In the genomic region with DNA sequence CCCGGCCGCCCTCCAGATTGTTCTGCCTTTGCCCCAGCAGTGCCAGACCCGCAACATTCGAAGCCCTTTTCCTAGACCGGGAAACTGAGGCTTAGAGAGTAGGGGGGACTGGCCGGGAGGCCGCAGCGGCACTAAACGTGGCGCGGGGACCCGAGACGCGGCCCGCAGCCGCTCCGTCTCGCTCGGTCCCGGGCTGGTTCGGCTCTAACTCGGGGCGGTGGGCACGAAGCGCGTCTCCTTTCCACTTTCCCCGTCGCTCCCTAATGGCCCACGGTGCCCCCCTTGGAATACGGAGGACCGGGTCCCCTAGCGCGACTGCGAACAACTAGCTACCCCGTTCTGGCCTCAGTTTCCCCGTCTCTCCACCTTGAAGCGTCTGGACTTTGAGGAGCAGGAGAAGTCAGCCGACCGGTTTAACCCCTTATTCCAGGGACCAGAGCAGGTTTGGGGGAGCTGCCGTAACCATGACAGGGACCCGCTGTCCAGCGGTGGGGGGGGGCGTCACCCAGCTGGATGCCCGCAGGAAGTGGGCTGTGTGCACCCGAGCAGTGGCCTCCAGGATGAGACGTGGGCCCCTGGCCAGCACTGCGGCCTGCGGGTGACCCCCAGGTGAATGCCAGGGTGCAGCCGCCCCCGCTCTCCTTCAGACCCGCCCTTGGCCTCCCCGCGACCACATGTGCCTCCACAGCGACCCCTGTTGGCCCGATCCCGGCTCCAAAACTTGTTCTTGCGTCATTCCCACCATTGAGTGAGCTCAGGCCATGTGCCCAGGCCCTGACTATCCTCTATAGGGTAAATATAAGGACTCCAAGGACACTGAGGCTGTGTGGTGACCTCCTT, we compare ENCODE assay signal across 8 cellular contexts. TPM values are rescaled to one million over a fixed set of nuclear protein-coding genes. Genes with fewer than 3 reads are reported as not detected.
DNase-seq lines count a peak whose midpoint lies in the region; ATAC-seq, FAIRE-seq and TF ChIP-seq lines count a peak whose summit lies in the region.

No MANE protein-coding gene starts in this region.

- no peaks in the 10 kb centered on the region for H3K9me3 Mint-ChIP-seq in activated CD4-positive, alpha-beta T cell treated with anti-CD3 and anti-CD28 coated beads for 36 hours (ENCODE audit: low read depth)

- ATAC-seq in activated CD4-positive, alpha-beta T cell treated with anti-CD3 and anti-CD28 coated beads for 36 hours = peak; percentile 71
- no peak for ATAC-seq in HG03135 (IDR thresholded peaks at IDR 0.05; ENCODE audit: unreplicated experiment)
- no peak for ATAC-seq in GM18858 (IDR thresholded peaks at IDR 0.05; ENCODE audit: unreplicated experiment)

- POLR2A ChIA-PET in activated CD4-positive, alpha-beta T cell treated with anti-CD3 and anti-CD28 coated beads for 36 hours (lab: Charles Lee) = interaction anchor here (0.6 to 1.0 kb wide), 2 partner anchors 29 to 238 kb away, joined by 4 to 12 read pairs; no protein-coding TSS in a partner anchor

- TF ChIP-seq CTCF in GM10266 (IDR thresholded peaks at IDR 0.05; ENCODE audit: control insufficient read depth, insufficient read depth, low read depth, missing control alignments) (peak; percentile 73), kidney (IDR thresholded peaks at IDR 0.05; ENCODE audit: borderline replicate concordance, extremely low read depth, insufficient read depth) (peak; percentile 58)

- intact Hi-C loops in activated CD4-positive, alpha-beta T cell treated with anti-CD3 and anti-CD28 coated beads for 36 hours (cut with DNase I, micrococcal nuclease) = loop anchor here in 1 of 2 experiments (1.0 to 2.0 kb wide), 2 partner anchors 23 to 75 kb away; a partner anchor contains a TSS
- intact Hi-C loops in kidney (cut with DNase I) = no loop called here

- peaks cover 24 to 57% of the 10 kb centered on the region in 2 donors for H3K4me1 ChIP-seq in kidney (ENCODE audit: control insufficient read depth in 1 of 2, insufficient read depth in 1 of 2, low read depth in 1 of 2, low read length in 2 of 2)

- H3K9me3 ChIP-seq in kidney (ENCODE audit: control insufficient read depth in 1 of 2, low read length in 2 of 2) = no peaks in the 10 kb centered on the region

- peak overlapping the region; percentile 57 for H3K4me3 Mint-ChIP-seq in activated CD4-positive, alpha-beta T cell treated with anti-CD3 and anti-CD28 coated beads for 36 hours

- H3K4me3 ChIP-seq in kidney (ENCODE audit: low read length in 2 of 2) = peak overlapping the region; percentile 65 to 69

- H3K36me3 ChIP-seq in kidney (ENCODE audit: control insufficient read depth in 1 of 2, insufficient read depth in 2 of 2, low read length in 2 of 2) = peaks cover 0 to 5% of the 10 kb centered on the region in 2 donors

- peak overlapping the region; percentile 97 to 98 for H3K27ac ChIP-seq in kidney (ENCODE audit: low read depth in 2 of 2, low read length in 2 of 2)

- no peak for FAIRE-seq in kidney (lab: Jason Lieb, UNC)

- peak; percentile 91 for DNase-seq in GM10266 (ENCODE audit: extremely low spot score)
- peak; percentile 70 for DNase-seq in NCI-H1105 (lab: John Stamatoyannopoulos, UW)
- peak; percentile 92 for DNase-seq in activated CD4-positive, alpha-beta T cell treated with anti-CD3 and anti-CD28 coated beads for 36 hours
- peak; percentile 71 for DNase-seq in cerebellar cortex (ENCODE audit: low spot score)
- DNase-seq in kidney = peak; percentile 96
- DNase-seq in stimulated activated CD4-positive, alpha-beta T cell treated with anti-CD3 and anti-CD28 coated beads, Interleukin-12 subunit alpha, Interleukin-12 subunit beta, amount 100 ng/mL, for 4 hours = peak; percentile 82

- peak overlapping the region; percentile 51 for H3K27ac Mint-ChIP-seq in activated CD4-positive, alpha-beta T cell treated with anti-CD3 and anti-CD28 coated beads for 36 hours

- peak overlapping the region; percentile 93 to 96 for H3K9ac ChIP-seq in kidney (ENCODE audit: low read length in 2 of 2)

- peaks cover 45% of the 10 kb centered on the region for H3K27me3 Mint-ChIP-seq in activated CD4-positive, alpha-beta T cell treated with anti-CD3 and anti-CD28 coated beads for 36 hours

- no peaks in the 10 kb centered on the region for H3K36me3 Mint-ChIP-seq in activated CD4-positive, alpha-beta T cell treated with anti-CD3 and anti-CD28 coated beads for 36 hours (ENCODE audit: low read depth)

- H3K4me1 Mint-ChIP-seq in activated CD4-positive, alpha-beta T cell treated with anti-CD3 and anti-CD28 coated beads for 36 hours = peaks cover 20% of the 10 kb centered on the region

- CTCF ChIA-PET in activated CD4-positive, alpha-beta T cell treated with anti-CD3 and anti-CD28 coated beads for 36 hours (lab: Charles Lee) = interaction anchor here (0.5 to 10.2 kb wide), 15 partner anchors 9 to 841 kb away, joined by 3 to 302 read pairs (median 4); a partner anchor contains a TSS

RNA-seq across cellular contexts. Expression of a gene that starts 1.1 kb away (rescaled TPM):
- total RNA-seq in activated CD4-positive, alpha-beta T cell treated with anti-CD3 and anti-CD28 coated beads for 36 hours = under 1 TPM; 0.83 to 0.87 TPM
- total RNA-seq in kidney = 68.5 TPM
- 29.5 TPM for polyA plus RNA-seq in kidney (ENCODE audit: insufficient read depth, low read depth, low replicate concordance)

RNA-seq across cellular contexts. Expression of a gene that starts 18.5 kb away (rescaled TPM):
- not detected for total RNA-seq in activated CD4-positive, alpha-beta T cell treated with anti-CD3 and anti-CD28 coated beads for 36 hours
- total RNA-seq in kidney = 20.4 TPM
- polyA plus RNA-seq in kidney (ENCODE audit: insufficient read depth, low read depth, low replicate concordance) = 372 TPM

RNA-seq across cellular contexts. Expression of a gene that starts 42.2 kb away (rescaled TPM):
- not detected for total RNA-seq in activated CD4-positive, alpha-beta T cell treated with anti-CD3 and anti-CD28 coated beads for 36 hours
- total RNA-seq in kidney = 42.3 TPM
- 32.4 TPM for polyA plus RNA-seq in kidney (ENCODE audit: insufficient read depth, low read depth, low replicate concordance)

RNA-seq across cellular contexts. Expression of a gene that starts 47.2 kb away (rescaled TPM):
- 10 to 100 TPM; 55.4 to 66.6 TPM for total RNA-seq in activated CD4-positive, alpha-beta T cell treated with anti-CD3 and anti-CD28 coated beads for 36 hours
- 61.2 TPM for total RNA-seq in kidney
- polyA plus RNA-seq in kidney (ENCODE audit: insufficient read depth, low read depth, low replicate concordance) = 37.5 TPM

Comparison
In these comparisons a context has a peak if more than half of its experiments do, and no peak if none do; other contexts are left out.
1. RNA of a gene that starts 1.1 kb away (total RNA-seq): 68.5 TPM in kidney (single experiment); 0.83 to 0.87 TPM in activated CD4-positive, alpha-beta T cell treated with anti-CD3 and anti-CD28 coated beads for 36 hours; every median in the first group is over 10 times any median in the second.
2. RNA of a gene that starts 18.5 kb away (total RNA-seq): 20.4 TPM in kidney (single experiment); not detected in activated CD4-positive, alpha-beta T cell treated with anti-CD3 and anti-CD28 coated beads for 36 hours; every median in the first group is over 10 times any median in the second.
3. RNA of a gene that starts 42.2 kb away (total RNA-seq): 42.3 TPM in kidney (single experiment); not detected in activated CD4-positive, alpha-beta T cell treated with anti-CD3 and anti-CD28 coated beads for 36 hours; every median in the first group is over 10 times any median in the second.
4. Peak in every context shown above with its lines, with median percentiles within 50 percentile points of each other: DNase-seq.